Comparison of ENCODE assay signal across 26 cellular contexts in genomic region chr1:189697113-189697512, GRCh38.
"Had no signal": no experiment of that assay in that cellular context is flagged by ENCODE, and none has a peak within 500 bp of the region (broad histone marks: within the 10 kb centered on the region; RNA-seq: fewer than 3 reads in every experiment).

No MANE protein-coding gene starts in this region.

- H3K4me2 ChIP-seq: hepatocyte had no signal

- H3K36me3 ChIP-seq: pancreas, prostate gland, stomach, thoracic aorta, tibial artery, uterus had no signal

- ATAC-seq: left lobe of liver; mucosa of descending colon; naive thymus-derived CD4-positive, alpha-beta T cell; natural killer cell treated with Interleukin-12 subunit alpha and Interleukin-12 subunit beta and Interleukin-15 and Interleukin-18, amount 100 ng/mL, for 72 hours; pancreas; right cardiac atrium; sciatic nerve; stimulated activated naive B cell treated with anti-CD40 and anti-IgM and Interleukin-4, amounts not matched to agents 10 μg/mL and 1 μg/mL and 100 μg/mL, for 72 hours; stimulated activated naive CD8-positive, alpha-beta T cell treated with anti-CD3 and anti-CD28 coated beads, Interleukin-15, Interleukin-2, amounts not matched to agents 100 U/mL and 50 U/mL, for 24 hours had no signal

- H3K79me2 ChIP-seq: hepatocyte had no signal

- H3K4me3 ChIP-seq: hepatocyte, lung, mucosa of descending colon, pancreas, prostate gland, skin epidermis, stomach, thoracic aorta, tibial artery, uterus had no signal

- DNase-seq: islet precursor cell; mesendoderm; midbrain; naive thymus-derived CD4-positive, alpha-beta T cell; nucleus accumbens; retina; stimulated activated CD4-positive, alpha-beta T cell treated with anti-CD3 and anti-CD28 coated beads, Interleukin-12 subunit alpha, Interleukin-12 subunit beta, amount 100 ng/mL, for 4 hours; stimulated activated CD4-positive, alpha-beta T cell treated with anti-CD3 and anti-CD28 coated beads, Interleukin-15, amount 100 ng/mL, for 24 hours; stimulated activated CD4-positive, alpha-beta T cell treated with anti-CD3 and anti-CD28 coated beads, Interleukin-2, amount 100 ng/mL, for 24 hours; stimulated activated CD4-positive, alpha-beta T cell treated with anti-CD3 and anti-CD28 coated beads, Interleukin-4, amount 100 ng/mL, for 1 hour; stimulated activated naive B cell treated with anti-CD40 and anti-IgM and Interleukin-4, amounts not matched to agents 10 μg/mL and 1 μg/mL and 100 μg/mL, for 72 hours; stimulated activated naive CD8-positive, alpha-beta T cell treated with anti-CD3 and anti-CD28 coated beads, Interleukin-15, Interleukin-2, amounts not matched to agents 100 U/mL and 50 U/mL, for 24 hours; stomach; tibial artery; uterus had no signal

- H3K9me3 ChIP-seq: pancreas, prostate gland, thoracic aorta, tibial artery, uterus had no signal

- H3K27ac ChIP-seq: hepatocyte, pancreas, prostate gland, skin epidermis, stomach, thoracic aorta, tibial artery, uterus had no signal

- H2AFZ ChIP-seq: hepatocyte had no signal

- H3K4me1 ChIP-seq: pancreas, prostate gland, stomach, tibial artery, uterus had no signal

- H3K27me3 ChIP-seq: hepatocyte, pancreas, stomach, tibial artery, uterus had no signal
